ENCODE assay signal across 1 cellular context in the genomic region with DNA sequence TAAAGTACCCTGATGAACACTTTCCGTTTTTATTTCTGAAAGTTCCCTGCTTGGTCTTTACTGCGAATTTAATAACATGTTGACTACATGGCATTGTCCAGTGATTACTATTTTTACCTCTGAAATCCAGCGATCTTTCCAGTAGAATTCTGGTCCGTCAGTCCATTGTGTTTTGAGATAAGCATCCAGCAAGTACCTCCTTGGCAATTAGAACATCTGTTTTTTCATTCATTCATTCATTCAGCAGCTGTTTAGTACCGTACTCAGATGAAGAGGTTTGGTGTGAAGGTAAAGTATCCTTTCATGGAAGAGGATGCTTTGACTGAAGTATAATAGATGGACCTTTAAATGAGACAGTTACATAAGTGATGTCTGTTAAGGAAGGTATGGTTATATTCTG.
TF ChIP-seq lines count a peak whose summit lies in the region.

No MANE protein-coding gene starts in this region.

TF ChIP-seq in SK-N-SH, 30 proteins besides CTCF, POLR2A, EP300 and RAD21 (continued from another document):
- TF ChIP-seq REST (IDR thresholded peaks at IDR 0.05; ENCODE audit: low read depth, low read length) = no peak
